Comparison of ENCODE assay signal across 7 cellular contexts in the genomic region with DNA sequence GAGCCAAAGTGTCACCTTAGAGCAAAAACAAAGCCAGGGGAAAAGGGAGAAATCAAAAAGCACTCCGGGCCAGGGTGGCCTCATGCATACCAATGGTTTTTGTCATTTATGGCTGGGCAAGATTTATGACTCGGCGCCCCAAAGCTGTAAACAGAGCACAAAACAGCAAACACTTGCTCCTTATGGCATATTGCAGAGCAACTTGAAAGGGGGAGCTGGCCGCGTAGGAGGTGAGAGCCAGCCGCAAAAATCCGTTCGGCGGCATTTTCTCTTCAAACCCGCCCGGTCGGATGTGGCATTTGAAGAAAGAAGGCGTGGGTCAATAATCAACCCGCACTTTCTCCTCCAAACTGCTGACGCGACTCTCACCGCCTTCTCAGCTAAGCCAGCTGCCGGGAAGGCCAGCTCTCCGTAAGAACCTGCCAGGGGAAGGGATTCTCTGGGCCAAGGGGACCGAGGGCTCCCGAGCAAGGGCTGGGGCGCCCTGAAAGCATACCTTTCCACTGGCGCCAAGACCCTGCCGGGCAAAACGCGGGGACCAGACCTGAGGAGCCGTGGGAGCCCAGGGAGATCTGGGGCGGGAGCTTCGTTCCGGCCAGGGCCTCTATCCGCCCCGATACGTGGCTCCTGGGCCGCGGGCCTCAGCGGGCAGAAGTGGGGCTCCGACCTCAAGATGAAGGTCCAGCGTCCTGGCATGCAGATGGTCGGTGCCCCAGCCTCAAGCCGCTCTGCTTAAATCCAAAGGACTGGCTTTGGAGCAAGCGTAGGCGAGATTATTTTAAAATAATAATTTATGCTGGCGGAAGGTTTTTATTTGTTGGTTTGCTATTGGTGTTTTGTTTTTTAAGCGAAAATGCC.
DNase-seq lines count a peak whose midpoint lies in the region; FAIRE-seq and TF ChIP-seq lines count a peak whose summit lies in the region.
"Had no signal": no experiment of that assay in that cellular context is flagged by ENCODE, and none has a peak within 500 bp of the region (broad histone marks: within the 10 kb centered on the region; RNA-seq: fewer than 3 reads in every experiment).

No MANE protein-coding gene starts in this region.

- H3K9me3 ChIP-seq in muscle layer of colon (ENCODE audit: low read length), result no peaks in the 10 kb centered on the region

- H3K4me3 ChIP-seq in astrocyte of the cerebellum (ENCODE audit: low read depth, low read length), result peak overlapping the region; percentile 76
- peak overlapping the region; percentile 43 to 71 for H3K4me3 ChIP-seq in muscle layer of colon (ENCODE audit: low read depth in 1 of 2, low read length in 2 of 2)

- in situ Hi-C loops in astrocyte of the cerebellum (cut with HindIII; ENCODE audit: low sequenced_read_pairs), result loop anchor here (5.0 kb wide), 1 partner anchor 263 kb away; no protein-coding TSS in a partner anchor

- DNase-seq in ELF-1 (ENCODE audit: low read depth, low spot score) (peak; percentile 87), astrocyte of the cerebellum (ENCODE audit: low read depth) (no peak), NCI-H1930 (lab: John Stamatoyannopoulos, UW) (no peak), medulla oblongata (ENCODE audit: extremely low spot score) (no peak), D721Med (ENCODE audit: insufficient read length, low spot score) (no peak)

- peaks cover 6% of the 10 kb centered on the region for H3K36me3 ChIP-seq in muscle layer of colon (ENCODE audit: insufficient read depth, low read length)

- TF ChIP-seq CTCF in astrocyte of the cerebellum (IDR thresholded peaks at IDR 0.05; ENCODE audit: low read depth, low read length, missing control alignments) (no peak), D721Med (IDR thresholded peaks at IDR 0.05; ENCODE audit: insufficient read depth, missing control alignments) (no peak)

- H3K4me1 ChIP-seq in muscle layer of colon (ENCODE audit: insufficient read depth, low read length), result peaks cover 62% of the 10 kb centered on the region

- H3K27me3 ChIP-seq in muscle layer of colon (ENCODE audit: control insufficient read depth in 1 of 2, insufficient read depth in 2 of 2, low read length in 2 of 2), result no peaks in the 10 kb centered on the region

- peak overlapping the region; percentile 76 for H3K9ac ChIP-seq in muscle layer of colon (ENCODE audit: low read length)

- peak overlapping the region; percentile 94 for H3K27ac ChIP-seq in muscle layer of colon (ENCODE audit: low read depth, low read length)
- H3K27ac ChIP-seq: VCaP had no signal

- no peak for FAIRE-seq in D721Med (lab: Jason Lieb, UNC)
